ENCODE assay signal across 8 cellular contexts in genomic region chr13:32537580-32538233, GRCh38. TPM values are rescaled to one million over a fixed set of nuclear protein-coding genes. Genes with fewer than 3 reads are reported as not detected.
A peak's percentile ranks its signal among the peaks of the same experiment; 100 is the strongest.
DNase-seq lines count a peak whose midpoint lies in the region; ATAC-seq, FAIRE-seq and TF ChIP-seq lines count a peak whose summit lies in the region.

No MANE protein-coding gene starts in this region.

- H3K36me3 Mint-ChIP-seq in activated naive CD4-positive, alpha-beta T cell treated with anti-CD3 and anti-CD28 coated beads, Interleukin-2, amount 50 U/mL, for 72 hours = peaks cover 47 to 51% of the 10 kb centered on the region in 2 donors

- FAIRE-seq in GM12891 (lab: Jason Lieb, UNC) = no peak

- H3K9me3 ChIP-seq in PC-3 (ENCODE audit: low read length) (no peaks in the 10 kb centered on the region), iPS DF 6.9 (ENCODE audit: control insufficient read depth, insufficient read depth, low read length) (no peaks in the 10 kb centered on the region), spleen (no peaks in the 10 kb centered on the region)

- BruUV-seq in PC-3 (replicated peaks; lab: Mats Ljungman, UMichigan) = no TSS peak

- H2AFZ ChIP-seq in PC-3 (ENCODE audit: low read length) = peak overlapping the region; percentile 96

- H3K4me3 ChIP-seq in PC-3 (ENCODE audit: low read length) (peak overlapping the region; percentile 85), iPS DF 6.9 (ENCODE audit: low read length) (peak overlapping the region; percentile 97; the same call in 1 of the 2 replicates), spleen (peak overlapping the region; percentile 58 to 87 (median 69))

- POLR2A ChIA-PET in PC-3 (lab: Charles Lee; ENCODE audit: unreplicated experiment) = no interaction called here

- H3K27me3 ChIP-seq in PC-3 (ENCODE audit: low read length) (no peaks in the 10 kb centered on the region), iPS DF 6.9 (ENCODE audit: control insufficient read depth, insufficient read depth, low read length) (no peaks in the 10 kb centered on the region), spleen (replicated peaks in 1 of 7) (no peaks in the 10 kb centered on the region)

- DNase-seq in Caki2 (ENCODE audit: low read depth) = peak; percentile 8
- DNase-seq in PC-3 = no peak
- peak; percentile 11 to 77 for DNase-seq in activated naive CD4-positive, alpha-beta T cell treated with anti-CD3 and anti-CD28 coated beads, Interleukin-2, amount 50 U/mL, for 72 hours (ENCODE audit: low spot score in 2 of 2)
- no peak for DNase-seq in iPS DF 6.9 (ENCODE audit: low read depth, low spot score)
- DNase-seq in spleen = peak; percentile 86
- DNase-seq in NCI-H2171 treated with DMSO at 0.1 percent for 48 hours (lab: John Stamatoyannopoulos, UW) = no peak
- DNase-seq in GM12891 (ENCODE audit: insufficient read length, low spot score) = no peak

- peaks cover 58% of the 10 kb centered on the region for H3K79me2 ChIP-seq in PC-3 (ENCODE audit: low read length)

- H3K9me2 ChIP-seq in PC-3 (replicated peaks; ENCODE audit: low read length) = no peaks in the 10 kb centered on the region

- H3K27ac ChIP-seq in PC-3 (ENCODE audit: low read length) = peak overlapping the region; percentile 65
- H3K27ac ChIP-seq in iPS DF 6.9 (ENCODE audit: low read length) = no peak overlapping the region
- peak overlapping the region; percentile 94 to 98 (median 96) for H3K27ac ChIP-seq in spleen

- peaks cover 24% of the 10 kb centered on the region for H3K36me3 ChIP-seq in PC-3 (ENCODE audit: low read depth, low read length)
- H3K36me3 ChIP-seq in iPS DF 6.9 (ENCODE audit: control insufficient read depth, insufficient read depth, low read length) = no peaks in the 10 kb centered on the region; the same call in 1 of the 2 replicates
- H3K36me3 ChIP-seq in spleen = peaks cover 0 to 31% (median 17%) of the 10 kb centered on the region in 6 donors

- H3K9me3 Mint-ChIP-seq in activated naive CD4-positive, alpha-beta T cell treated with anti-CD3 and anti-CD28 coated beads, Interleukin-2, amount 50 U/mL, for 72 hours = peaks cover 0 to 3% of the 10 kb centered on the region in 2 donors

- no peaks in the 10 kb centered on the region for H3F3A ChIP-seq in PC-3 (ENCODE audit: low read length, unreplicated experiment)

- in situ Hi-C loops in Caki2 (cut with HindIII; ENCODE audit: low pct_unique_long_range_greater_than_20kb, low sequenced_read_pairs) = no loop called here

- TF ChIP-seq POLR2A in spleen (IDR thresholded peaks at IDR 0.05) (no peak), GM12891 (IDR thresholded peaks at IDR 0.05; ENCODE audit: low read depth, low read length) (no peak; the same call in 1 of the 2 replicates)

- TF ChIP-seq CTCF in PC-3 (conservative IDR thresholded peaks at IDR 0.05; ENCODE audit: low read depth, low read length) = no peak
- TF ChIP-seq CTCF in spleen (IDR thresholded peaks at IDR 0.05 in 8 of 11, conservative IDR thresholded peaks at IDR 0.05 in 3 of 11) = no peak

- peak overlapping the region; percentile 99 to 100 for H3K27ac Mint-ChIP-seq in activated naive CD4-positive, alpha-beta T cell treated with anti-CD3 and anti-CD28 coated beads, Interleukin-2, amount 50 U/mL, for 72 hours

- peak overlapping the region; percentile 91 for H3K4me2 ChIP-seq in PC-3 (ENCODE audit: low read length)

- CTCF ChIA-PET in PC-3 (lab: Charles Lee) = interaction anchor here (0.6 to 0.7 kb wide), 2 partner anchors 9 to 343 kb away, joined by 3 to 8 read pairs; no protein-coding TSS in a partner anchor

- H4K20me1 ChIP-seq in PC-3 (ENCODE audit: low read length) = no peaks in the 10 kb centered on the region

- peak overlapping the region; percentile 88 for H3K9ac ChIP-seq in PC-3 (ENCODE audit: low read length)

- ATAC-seq in PC-3 (no peak), HG03025 (IDR thresholded peaks at IDR 0.05; ENCODE audit: low FRiP score, unreplicated experiment) (no peak)
- no peak for ATAC-seq in activated naive CD4-positive, alpha-beta T cell treated with anti-CD3 and anti-CD28 coated beads, Interleukin-2, amount 50 U/mL, for 72 hours

- WGBS in iPS DF 6.9 (ENCODE audit: insufficient coverage, insufficient read length) = 100% methylated on average over 1 of the region's 25 CpGs
- 24 to 35% (median 26%) methylated on average over 17 to 25 of the region's 25 CpGs for WGBS in spleen, 5 donors

- H3K4me1 ChIP-seq in PC-3 (ENCODE audit: insufficient read depth, low read length) = peaks cover 20% of the 10 kb centered on the region; the same call in 1 of the 2 replicates
- no peaks in the 10 kb centered on the region for H3K4me1 ChIP-seq in iPS DF 6.9 (ENCODE audit: control insufficient read depth, insufficient read depth, low read length)
- H3K4me1 ChIP-seq in spleen = peaks cover 38 to 60% (median 54%) of the 10 kb centered on the region in 6 donors

- intact Hi-C loops in PC-3 (cut with micrococcal nuclease) (loop anchor here (5.0 kb wide), 2 partner anchors 105 to 220 kb away; partner anchors contain the start of genes BRCA2 and ZAR1L), spleen (cut with DNase I; ENCODE audit: low total_unique reads) (no loop called here)

TF ChIP-seq in GM12891, 5 proteins besides CTCF, POLR2A, EP300 and RAD21:
- TF ChIP-seq TAF1 (IDR thresholded peaks at IDR 0.05; ENCODE audit: low read depth, low read length) = no peak
- no peak for TF ChIP-seq SPI1 (IDR thresholded peaks at IDR 0.05; ENCODE audit: low read depth, low read length)
- no peak for TF ChIP-seq POLR2AphosphoS5 (IDR thresholded peaks at IDR 0.05; ENCODE audit: low read depth, low read length)
- no peak for TF ChIP-seq PAX5 (IDR thresholded peaks at IDR 0.05; ENCODE audit: insufficient read depth, low read length, severe bottlenecking)
- no peak for TF ChIP-seq POU2F2 (IDR thresholded peaks at IDR 0.05; ENCODE audit: low read depth, low read length)

RNA-seq across cellular contexts. Expression of gene N4BP2L2, which starts 0.9 kb away (rescaled TPM):
- 27.2 and 39.9 TPM in 2 replicates for total RNA-seq in Caki2 (2014; rRNA removed; shearing (Covaris generic); ENCODE audit: low replicate concordance)
- total RNA-seq in PC-3 (2014; rRNA removed) = 31.7 and 51.4 TPM in 2 replicates
- total RNA-seq in activated naive CD4-positive, alpha-beta T cell treated with anti-CD3 and anti-CD28 coated beads, Interleukin-2, amount 50 U/mL, for 72 hours = 100 to 1,000 TPM in 1 of 2 donors, 10 to 100 TPM in 1; 82.1 to 107 TPM
- total RNA-seq in spleen = 100 to 1,000 TPM; 166 to 506 (median 198) TPM
- polyA plus RNA-seq in spleen = 10 to 100 TPM; 49.3 to 72.9 (median 70.3) TPM
- 35.7 TPM for polyA plus RNA-seq in GM12891 (2012; ENCODE audit: low read depth, missing spikeins)

RNA-seq across cellular contexts. Expression of gene PDS5B, which starts 48.5 kb away (rescaled TPM):
- 2.6 and 5.6 TPM in 2 replicates for total RNA-seq in Caki2 (2014; rRNA removed; shearing (Covaris generic); ENCODE audit: low replicate concordance)
- total RNA-seq in PC-3 (2014; rRNA removed) = 19.5 and 20.3 TPM in 2 replicates
- 10 to 100 TPM; 53.1 to 62.9 TPM for total RNA-seq in activated naive CD4-positive, alpha-beta T cell treated with anti-CD3 and anti-CD28 coated beads, Interleukin-2, amount 50 U/mL, for 72 hours
- 10 to 100 TPM; 48.7 to 65.9 (median 55.7) TPM for total RNA-seq in spleen
- polyA plus RNA-seq in spleen = 1 to 10 TPM; 4.5 to 8.1 (median 6.1) TPM
- 16.9 TPM for polyA plus RNA-seq in GM12891 (2012; ENCODE audit: low read depth, missing spikeins)

Comparison
In these comparisons a context has a peak if more than half of its experiments do, and no peak if none do; other contexts are left out.
1. DNase-seq: peak in Caki2 (single experiment), activated naive CD4-positive, alpha-beta T cell treated with anti-CD3 and anti-CD28 coated beads, Interleukin-2, amount 50 U/mL, for 72 hours (2 of 2) and spleen (single experiment); none in PC-3 (single experiment), iPS DF 6.9 (single experiment), NCI-H2171 treated with DMSO at 0.1 percent for 48 hours (single experiment) and GM12891 (single experiment).
2. Peak in every context shown above with its lines, with median percentiles within 50 percentile points of each other: H3K4me3 ChIP-seq.